ENCODE assay signal across 8 cellular contexts in the genomic region with DNA sequence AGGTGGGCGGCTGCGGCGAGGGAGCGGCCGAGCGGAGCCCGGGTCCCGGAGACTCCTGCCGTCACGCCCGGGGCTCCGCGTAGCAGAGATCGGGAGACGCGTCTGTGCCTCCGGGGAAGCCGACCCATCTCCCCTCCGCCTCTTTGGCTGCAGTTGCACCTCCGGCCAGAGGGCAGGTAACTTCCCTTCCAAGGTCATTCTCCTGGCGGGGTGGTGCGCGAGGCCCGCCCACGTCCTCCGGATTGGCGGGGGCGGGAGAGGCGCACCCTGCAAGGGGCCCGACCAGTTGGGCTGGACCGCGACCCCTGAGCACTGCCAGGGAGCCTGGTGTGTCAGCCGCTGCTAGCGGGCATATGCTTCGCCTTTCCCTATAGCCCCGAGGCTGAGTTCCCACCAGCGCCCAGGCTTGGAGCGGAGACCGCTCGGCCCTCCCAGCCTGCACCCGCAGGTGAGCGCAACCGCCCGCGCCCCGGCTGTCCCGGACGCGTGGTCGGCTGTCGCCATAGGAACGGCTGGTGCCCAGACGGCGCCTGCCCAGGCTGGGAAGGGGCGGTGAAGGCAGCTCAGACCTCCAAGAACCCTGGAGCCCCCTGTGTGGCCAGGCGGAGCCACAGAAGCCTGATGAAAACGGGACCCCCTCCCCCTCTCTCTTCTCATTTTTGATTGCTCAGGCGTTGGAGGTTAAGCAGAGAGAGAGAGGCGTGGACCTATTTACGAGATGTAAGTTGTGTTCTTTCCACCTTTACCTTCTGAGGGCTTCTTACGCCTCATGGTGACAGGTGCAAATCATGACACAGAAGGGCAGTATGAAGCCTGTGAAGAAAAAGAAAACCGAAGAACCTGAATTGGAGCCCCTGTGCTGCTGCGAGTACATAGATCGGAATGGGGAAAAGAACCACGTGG. TPM values are rescaled to one million over a fixed set of nuclear protein-coding genes. Genes with fewer than 3 reads are reported as not detected.
DNase-seq lines count a peak whose midpoint lies in the region; ATAC-seq and TF ChIP-seq lines count a peak whose summit lies in the region.

No MANE protein-coding gene starts in this region.

- H3K36me3 ChIP-seq in ascending aorta: no peaks in the 10 kb centered on the region

- TF ChIP-seq POLR2A in Raji (IDR thresholded peaks at IDR 0.05; ENCODE audit: insufficient read depth, low read depth, low read length): peak; percentile 56; the same call in 1 of the 2 replicates

- H3K27me3 ChIP-seq in ascending aorta: no peaks in the 10 kb centered on the region

- TF ChIP-seq CTCF in ascending aorta (IDR thresholded peaks at IDR 0.05): no peak

- DNase-seq in COR-L47 (lab: John Stamatoyannopoulos, UW) (peak; percentile 77), ascending aorta (ENCODE audit: low spot score in 2 of 2) (no peak), NK-92 (lab: John Stamatoyannopoulos, UW; ENCODE audit: unreplicated experiment) (no peak)

- intact Hi-C loops in ascending aorta (cut with DNase I): loop anchor here (1.0 to 10.0 kb wide), 4 partner anchors 251 to 1709 kb away; a partner anchor contains a TSS

- ATAC-seq in GM19438 (IDR thresholded peaks at IDR 0.05; ENCODE audit: low read depth, unreplicated experiment) (peak; percentile 54), HG03460 (IDR thresholded peaks at IDR 0.05; ENCODE audit: unreplicated experiment) (peak; percentile 43)

- H3K4me1 ChIP-seq in ascending aorta: no peaks in the 10 kb centered on the region

- H3K27ac ChIP-seq in ascending aorta: peak overlapping the region; percentile 41 to 51
- peak overlapping the region in 11 of 21 experiments; percentile 5 to 75 (median 52) for H3K27ac ChIP-seq in skin epidermis

- peak overlapping the region; percentile 70 to 82 for H3K4me3 ChIP-seq in ascending aorta
- peak overlapping the region; percentile 69 for H3K4me3 ChIP-seq in iPS-11a (ENCODE audit: low read depth, low read length)
- peak overlapping the region; percentile 64 to 80 (median 71) for H3K4me3 ChIP-seq in skin epidermis

- H3K9me3 ChIP-seq in ascending aorta: no peaks in the 10 kb centered on the region

RNA-seq across cellular contexts. Expression of a gene that starts 0.5 kb away (rescaled TPM):
- 4.4 TPM for total RNA-seq in ascending aorta
